Comparison of ENCODE assay signal across 42 cellular contexts in the genomic region with DNA sequence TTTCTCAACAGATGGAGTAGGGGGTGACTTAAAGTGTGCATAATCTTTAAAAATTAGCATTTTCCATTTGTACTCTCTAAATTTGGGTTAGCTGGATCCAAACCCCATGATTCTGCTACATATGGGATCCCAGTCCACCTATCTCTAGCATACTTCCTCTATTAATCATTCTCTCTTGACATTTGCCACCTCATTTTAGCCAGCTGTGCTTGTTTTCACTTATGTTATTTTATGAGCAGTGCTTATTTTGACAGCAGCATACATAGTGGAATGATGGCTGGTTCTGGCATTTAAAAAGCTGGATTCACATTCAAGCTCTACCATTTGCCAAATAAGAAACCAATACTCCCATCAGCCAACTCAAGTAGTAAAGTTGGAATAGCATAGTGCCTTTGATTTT. TPM values are rescaled to one million over a fixed set of nuclear protein-coding genes. Genes with fewer than 3 reads are reported as not detected.
"Had no signal": no experiment of that assay in that cellular context is flagged by ENCODE, and none has a peak within 500 bp of the region (broad histone marks: within the 10 kb centered on the region; RNA-seq: fewer than 3 reads in every experiment).

No MANE protein-coding gene starts in this region.

- H3K4me3 ChIP-seq: adrenal gland, ascending aorta, body of pancreas, breast epithelium, cardiac muscle cell had no signal

- H3K4me1 ChIP-seq: adrenal gland, ascending aorta, body of pancreas, breast epithelium had no signal

- H3K9me3 Mint-ChIP-seq: activated naive CD4-positive, alpha-beta T cell treated with anti-CD3 and anti-CD28 coated beads, Interleukin-2, amount 50 U/mL, for 24 hours; activated naive CD8-positive, alpha-beta T cell treated with anti-CD3 and anti-CD28 coated beads, Interleukin-2, amount 10 ng/mL, durations not matched to agents 7 days and 5 days; activated T-helper 17 cell treated with anti-CD3 and anti-CD28 coated beads, Interleukin-2, amount 50 U/mL, for 72 hours; central memory CD8-positive, alpha-beta T cell had no signal

- H3K4me1 Mint-ChIP-seq: activated naive CD4-positive, alpha-beta T cell treated with anti-CD3 and anti-CD28 coated beads, Interleukin-2, amount 10 ng/mL, durations not matched to agents 7 days and 5 days; activated naive CD4-positive, alpha-beta T cell treated with anti-CD3 and anti-CD28 coated beads, Interleukin-2, amount 50 U/mL, for 24 hours; activated naive CD8-positive, alpha-beta T cell treated with anti-CD3 and anti-CD28 coated beads for 36 hours; activated naive CD8-positive, alpha-beta T cell treated with anti-CD3 and anti-CD28 coated beads, Interleukin-2, amount 10 ng/mL, durations not matched to agents 7 days and 5 days; activated naive CD8-positive, alpha-beta T cell treated with anti-CD3 and anti-CD28 coated beads, Interleukin-2, amount 50 U/mL, for 24 hours; activated T-helper 17 cell treated with anti-CD3 and anti-CD28 coated beads, Interleukin-2, amount 50 U/mL, for 72 hours; central memory CD8-positive, alpha-beta T cell had no signal

- H3K9me3 ChIP-seq: adrenal gland, ascending aorta, body of pancreas had no signal

- FAIRE-seq: astrocyte, bronchial epithelial cell had no signal

- H3K27me3 ChIP-seq: adrenal gland, ascending aorta, body of pancreas, breast epithelium, cardiac muscle cell had no signal

- H3K4me3 Mint-ChIP-seq: activated naive CD4-positive, alpha-beta T cell treated with anti-CD3 and anti-CD28 coated beads for 36 hours; activated naive CD4-positive, alpha-beta T cell treated with anti-CD3 and anti-CD28 coated beads, Interleukin-2, amount 10 ng/mL, durations not matched to agents 7 days and 5 days; activated naive CD4-positive, alpha-beta T cell treated with anti-CD3 and anti-CD28 coated beads, Interleukin-2, amount 50 U/mL, for 24 hours; activated naive CD8-positive, alpha-beta T cell; activated naive CD8-positive, alpha-beta T cell treated with anti-CD3 and anti-CD28 coated beads for 36 hours; activated naive CD8-positive, alpha-beta T cell treated with anti-CD3 and anti-CD28 coated beads, Interleukin-2, amount 10 ng/mL, durations not matched to agents 7 days and 5 days; activated naive CD8-positive, alpha-beta T cell treated with anti-CD3 and anti-CD28 coated beads, Interleukin-2, amount 50 U/mL, for 24 hours; activated T-cell treated with anti-CD3 and anti-CD28 coated beads, Interleukin-2, amount 50 U/mL, for 24 hours; activated T-cell treated with anti-CD3 and anti-CD28 coated beads, Interleukin-2, amount 50 U/mL, for 4 hours; activated T-cell treated with anti-CD3 and anti-CD28 coated beads, Interleukin-2, amount 50 U/mL, for 72 hours; activated T-helper 1 cell treated with anti-CD3 and anti-CD28 coated beads, Interleukin-12 subunit alpha, Interleukin-12 subunit beta, Interleukin-2, Interleukin-4 antibody, amounts not matched to agents 30 ng/mL and 10 ng/mL and 1 ng/mL, durations not matched to agents 14 hours and 24 hours and 36 hours; activated T-helper 17 cell treated with anti-CD3 and anti-CD28 coated beads, Interleukin-2, amount 50 U/mL, for 72 hours; brain; central memory CD8-positive, alpha-beta T cell had no signal

- DNase-seq: activated effector memory CD4-positive, alpha-beta T cell treated with anti-CD3 and anti-CD28 coated beads, Interleukin-2, amount 50 U/mL, for 16 hours; activated effector memory CD4-positive, alpha-beta T cell treated with Interleukin-2 at 50 U/mL for 16 hours; activated gamma-delta T cell; activated gamma-delta T cell treated with Interleukin-2 at 50 U/mL for 16 hours; activated naive CD4-positive, alpha-beta T cell; activated naive CD4-positive, alpha-beta T cell treated with anti-CD3 and anti-CD28 coated beads for 36 hours; activated naive CD4-positive, alpha-beta T cell treated with anti-CD3 and anti-CD28 coated beads, Interleukin-2, amount 10 ng/mL, durations not matched to agents 7 days and 5 days; activated naive CD4-positive, alpha-beta T cell treated with anti-CD3 and anti-CD28 coated beads, Interleukin-2, amount 50 U/mL, for 16 hours; activated naive CD4-positive, alpha-beta T cell treated with Interleukin-2 at 50 U/mL for 16 hours; activated naive CD8-positive, alpha-beta T cell treated with anti-CD3 and anti-CD28 coated beads for 36 hours; activated naive CD8-positive, alpha-beta T cell treated with anti-CD3 and anti-CD28 coated beads, Interleukin-2, amount 10 ng/mL, durations not matched to agents 7 days and 5 days; activated naive CD8-positive, alpha-beta T cell treated with anti-CD3 and anti-CD28 coated beads, Interleukin-2, amount 50 U/mL, for 24 hours; activated T-cell treated with anti-CD3 and anti-CD28 coated beads for 4 hours; activated T-cell treated with anti-CD3 and anti-CD28 coated beads, Interleukin-2, amount 50 U/mL, for 1 hour; activated T-cell treated with anti-CD3 and anti-CD28 coated beads, Interleukin-2, amount 50 U/mL, for 24 hours; activated T-cell treated with anti-CD3 and anti-CD28 coated beads, Interleukin-2, amount 50 U/mL, for 4 hours; activated T-cell treated with anti-CD3 and anti-CD28 coated beads, Interleukin-2, amount 50 U/mL, for 48 hours; activated T-cell treated with anti-CD3 and anti-CD28 coated beads, Interleukin-2, amount 50 U/mL, for 72 hours; adrenal gland; amniotic stem cell; amygdala; anterior cingulate cortex; aorta; body of pancreas; brain microvascular endothelial cell; caudate nucleus; central memory CD4-positive, alpha-beta T cell; cerebellar nuclear complex had no signal

- H3K27ac ChIP-seq: adrenal gland, ascending aorta, body of pancreas, brain microvascular endothelial cell, breast epithelium, cardiac muscle cell had no signal

- H3K27ac Mint-ChIP-seq: activated naive CD4-positive, alpha-beta T cell treated with anti-CD3 and anti-CD28 coated beads for 36 hours; activated naive CD4-positive, alpha-beta T cell treated with anti-CD3 and anti-CD28 coated beads, Interleukin-2, amount 10 ng/mL, durations not matched to agents 7 days and 5 days; activated naive CD4-positive, alpha-beta T cell treated with anti-CD3 and anti-CD28 coated beads, Interleukin-2, amount 50 U/mL, for 24 hours; activated naive CD4-positive, alpha-beta T cell treated with anti-CD3 and anti-CD28 coated beads, Interleukin-2, amount 50 U/mL, for 72 hours; activated naive CD8-positive, alpha-beta T cell; activated naive CD8-positive, alpha-beta T cell treated with anti-CD3 and anti-CD28 coated beads for 36 hours; activated naive CD8-positive, alpha-beta T cell treated with anti-CD3 and anti-CD28 coated beads, Interleukin-2, amount 10 ng/mL, durations not matched to agents 7 days and 5 days; activated naive CD8-positive, alpha-beta T cell treated with anti-CD3 and anti-CD28 coated beads, Interleukin-2, amount 50 U/mL, for 24 hours; activated T-cell treated with anti-CD3 and anti-CD28 coated beads, Interleukin-2, amount 50 U/mL, for 24 hours; activated T-cell treated with anti-CD3 and anti-CD28 coated beads, Interleukin-2, amount 50 U/mL, for 72 hours; activated T-helper 1 cell treated with anti-CD3 and anti-CD28 coated beads, Interleukin-12 subunit alpha, Interleukin-12 subunit beta, Interleukin-2, Interleukin-4 antibody, amounts not matched to agents 30 ng/mL and 10 ng/mL and 1 ng/mL, durations not matched to agents 14 hours and 24 hours and 36 hours; activated T-helper 17 cell treated with anti-CD3 and anti-CD28 coated beads, Interleukin-2, amount 50 U/mL, for 72 hours; activated T-helper 2 cell treated with anti-CD3 and anti-CD28 coated beads, Interferon-gamma antibody, Interleukin-2, Interleukin-4, amounts not matched to agents 10 μg/mL and 5 μg/mL and 100 μg/mL, durations not matched to agents 14 hours and 24 hours and 36 hours; brain had no signal

- ATAC-seq: activated naive CD4-positive, alpha-beta T cell treated with anti-CD3 and anti-CD28 coated beads, Interleukin-2, amount 50 U/mL, for 72 hours; activated naive CD8-positive, alpha-beta T cell treated with anti-CD3 and anti-CD28 coated beads, Interleukin-2, amount 50 U/mL, for 24 hours; activated T-cell treated with anti-CD3 and anti-CD28 coated beads, Interleukin-2, amount 50 U/mL, for 4 hours; activated T-cell treated with anti-CD3 and anti-CD28 coated beads, Interleukin-2, amount 50 U/mL, for 72 hours; activated T-helper 17 cell treated with anti-CD3 and anti-CD28 coated beads, Interleukin-2, amount 50 U/mL, for 72 hours; body of pancreas had no signal

- H3K27me3 Mint-ChIP-seq: brain had no signal

- H3K36me3 Mint-ChIP-seq: activated naive CD4-positive, alpha-beta T cell treated with anti-CD3 and anti-CD28 coated beads, Interleukin-2, amount 10 ng/mL, durations not matched to agents 7 days and 5 days; activated naive CD4-positive, alpha-beta T cell treated with anti-CD3 and anti-CD28 coated beads, Interleukin-2, amount 50 U/mL, for 24 hours; activated naive CD8-positive, alpha-beta T cell treated with anti-CD3 and anti-CD28 coated beads for 36 hours; activated naive CD8-positive, alpha-beta T cell treated with anti-CD3 and anti-CD28 coated beads, Interleukin-2, amount 10 ng/mL, durations not matched to agents 7 days and 5 days; brain had no signal

- H3K36me3 ChIP-seq: adrenal gland, ascending aorta, brain microvascular endothelial cell, breast epithelium, cardiac muscle cell had no signal

RNA-seq across cellular contexts. Expression of a gene that starts 39.5 kb away (rescaled TPM):
- total RNA-seq: activated naive CD4-positive, alpha-beta T cell treated with anti-CD3 and anti-CD28 coated beads for 36 hours; activated naive CD4-positive, alpha-beta T cell treated with anti-CD3 and anti-CD28 coated beads, Interleukin-2, amount 50 U/mL, for 72 hours; activated naive CD8-positive, alpha-beta T cell treated with anti-CD3 and anti-CD28 coated beads for 36 hours; activated naive CD8-positive, alpha-beta T cell treated with anti-CD3 and anti-CD28 coated beads, Interleukin-2, amount 10 ng/mL, durations not matched to agents 7 days and 5 days; activated T-cell treated with anti-CD3 and anti-CD28 coated beads, Interleukin-2, amount 50 U/mL, for 4 hours; activated T-cell treated with anti-CD3 and anti-CD28 coated beads, Interleukin-2, amount 50 U/mL, for 72 hours; activated T-helper 1 cell treated with anti-CD3 and anti-CD28 coated beads, Interleukin-12 subunit alpha, Interleukin-12 subunit beta, Interleukin-2, Interleukin-4 antibody, amounts not matched to agents 30 ng/mL and 10 ng/mL and 1 ng/mL, durations not matched to agents 14 hours and 24 hours and 36 hours; activated T-helper 17 cell treated with anti-CD3 and anti-CD28 coated beads, Interleukin-2, amount 50 U/mL, for 72 hours; activated T-helper 2 cell treated with anti-CD3 and anti-CD28 coated beads, Interferon-gamma antibody, Interleukin-2, Interleukin-4, amounts not matched to agents 10 μg/mL and 5 μg/mL and 100 μg/mL, durations not matched to agents 14 hours and 24 hours and 36 hours; adrenal gland; ascending aorta; astrocyte; body of pancreas; breast epithelium; bronchial epithelial cell; cerebellum had no signal
